Comparison of ENCODE assay signal across 22 cellular contexts in genomic region chr7:31633454-31633853, GRCh38. TPM values are rescaled to one million over a fixed set of nuclear protein-coding genes. Genes with fewer than 3 reads are reported as not detected.
"Had no signal": no experiment of that assay in that cellular context is flagged by ENCODE, and none has a peak within 500 bp of the region (broad histone marks: within the 10 kb centered on the region; RNA-seq: fewer than 3 reads in every experiment).

No MANE protein-coding gene starts in this region.

- H3K27me3 ChIP-seq: ascending aorta, gastrocnemius medialis, heart right ventricle, ovary had no signal

- H3K4me1 ChIP-seq: ascending aorta had no signal

- FAIRE-seq: bronchial epithelial cell had no signal

- H3K36me3 ChIP-seq: ascending aorta, gastrocnemius medialis, heart right ventricle, ovary, thoracic aorta had no signal

- H3K27ac ChIP-seq: ascending aorta, gastrocnemius medialis, heart right ventricle, ovary, thoracic aorta had no signal

- H3K9me3 ChIP-seq: ascending aorta, gastrocnemius medialis, heart right ventricle, ovary, thoracic aorta had no signal

- ATAC-seq: activated T-cell treated with anti-CD3 and anti-CD28 coated beads, Interleukin-2, amount 50 U/mL, for 4 hours; naive thymus-derived CD8-positive, alpha-beta T cell; stimulated activated memory B cell treated with anti-CD40 and anti-IgM and Interleukin-4, amounts not matched to agents 10 μg/mL and 1 μg/mL and 100 μg/mL, for 72 hours had no signal

- DNase-seq: activated CD4-positive, alpha-beta T cell treated with anti-CD3 and anti-CD28 coated beads, Interleukin-2, amount 10 ng/mL, durations not matched to agents 7 days and 5 days; activated CD8-positive, alpha-beta memory T cell treated with anti-CD3 and anti-CD28 coated beads, Interleukin-2, amount 50 U/mL, for 4 hours; activated effector memory CD4-positive, alpha-beta T cell treated with Interleukin-2 at 50 U/mL for 16 hours; activated T-cell treated with anti-CD3 and anti-CD28 coated beads, Interleukin-2, amount 50 U/mL, for 4 hours; effector CD4-positive, alpha-beta T cell; gastrocnemius medialis; naive thymus-derived CD8-positive, alpha-beta T cell; ovary; stimulated activated CD4-positive, alpha-beta T cell treated with anti-CD3 and anti-CD28 coated beads, Interleukin-4, amount 100 ng/mL, for 4 hours; T-helper 1 cell; T-helper 9 cell had no signal

- H3K4me3 ChIP-seq: ascending aorta, gastrocnemius medialis, heart right ventricle, ovary, thoracic aorta had no signal

RNA-seq across cellular contexts. Expression of gene PPP1R17, which starts 53.6 kb away (rescaled TPM):
- total RNA-seq: activated CD4-positive, alpha-beta T cell treated with anti-CD3 and anti-CD28 coated beads, Interleukin-2, amount 10 ng/mL, durations not matched to agents 7 days and 5 days; activated T-cell treated with anti-CD3 and anti-CD28 coated beads, Interleukin-2, amount 50 U/mL, for 4 hours; ascending aorta; bronchial epithelial cell; gastrocnemius medialis; heart right ventricle; kidney epithelial cell; liver; naive thymus-derived CD8-positive, alpha-beta T cell; sciatic nerve; thoracic aorta; ureter had no signal
- polyA plus RNA-seq: adipose tissue; esophagus; heart right ventricle; liver; naive thymus-derived CD8-positive, alpha-beta T cell; ovary had no signal
